ENCODE assay signal across 1 cellular context in genomic region chr10:114526497-114527238, GRCh38.
TF ChIP-seq lines count a peak whose summit lies in the region.

No MANE protein-coding gene starts in this region.

TF ChIP-seq in HepG2, 621 proteins besides CTCF, POLR2A, EP300 and RAD21 (continued from another document and continues in another):
- TF ChIP-seq THAP7 (CRISPR knock-in tag; IDR thresholded peaks at IDR 0.05) (peak; percentile 65; the same call in 1 of the 2 replicates), U2AF2 (IDR thresholded peaks at IDR 0.05; ENCODE audit: low read depth, low read length) (no peak), ELF3 (CRISPR knock-in tag; IDR thresholded peaks at IDR 0.05) (0 out of 2 replicates have a peak, but pooled peaks have one; percentile 39), KDM6A (CRISPR knock-in tag; IDR thresholded peaks at IDR 0.05; ENCODE audit: low read depth) (no peak), TOPORS (CRISPR knock-in tag; IDR thresholded peaks at IDR 0.05) (no peak), ZNF800 (CRISPR knock-in tag; IDR thresholded peaks at IDR 0.05) (peak; percentile 59; the same call in 1 of the 2 replicates), ZNF615 (CRISPR knock-in tag; IDR thresholded peaks at IDR 0.05; ENCODE audit: borderline replicate concordance) (no peak; the same call in 1 of the 2 replicates), ZNF282 (IDR thresholded peaks at IDR 0.05; ENCODE audit: partially characterized antibody) (no peak), FOXA1 (IDR thresholded peaks at IDR 0.05) (no peak), FOXA1 (CRISPR knock-in tag; IDR thresholded peaks at IDR 0.05) (no peak), AHDC1 (CRISPR knock-in tag; IDR thresholded peaks at IDR 0.05; ENCODE audit: borderline replicate concordance) (peak; percentile 53; the same call in 1 of the 2 replicates), NFIB (CRISPR knock-in tag; IDR thresholded peaks at IDR 0.05; ENCODE audit: borderline replicate concordance) (no peak), PAX8 (CRISPR knock-in tag; IDR thresholded peaks at IDR 0.05; ENCODE audit: borderline replicate concordance) (no peak), MIER3 (CRISPR knock-in tag; IDR thresholded peaks at IDR 0.05; ENCODE audit: borderline replicate concordance) (0 out of 2 replicates have a peak, but pooled peaks have one; percentile 79), BATF2 (CRISPR knock-in tag; IDR thresholded peaks at IDR 0.05) (no peak), PAWR (CRISPR knock-in tag; IDR thresholded peaks at IDR 0.05; ENCODE audit: borderline replicate concordance) (0 out of 2 replicates have a peak, but pooled peaks have one; percentile 87), JUN (CRISPR knock-in tag; IDR thresholded peaks at IDR 0.05) (0 out of 2 replicates have a peak, but pooled peaks have one; percentile 66), ZGPAT (CRISPR knock-in tag; IDR thresholded peaks at IDR 0.05) (peak; percentile 83; the same call in 1 of the 2 replicates), PATZ1 (CRISPR knock-in tag; IDR thresholded peaks at IDR 0.05) (no peak), SNAI1 (CRISPR knock-in tag; IDR thresholded peaks at IDR 0.05; ENCODE audit: borderline replicate concordance) (no peak), LRRFIP1 (CRISPR knock-in tag; conservative IDR thresholded peaks at IDR 0.05) (no peak), ZNF20 (CRISPR knock-in tag; IDR thresholded peaks at IDR 0.05) (no peak), ZNF766 (CRISPR knock-in tag; IDR thresholded peaks at IDR 0.05; ENCODE audit: borderline replicate concordance) (0 out of 2 replicates have a peak, but pooled peaks have one; percentile 69), ZKSCAN1 (IDR thresholded peaks at IDR 0.05; ENCODE audit: low read length) (no peak), ZNF503 (CRISPR knock-in tag; IDR thresholded peaks at IDR 0.05) (no peak), ETV5 (CRISPR knock-in tag; IDR thresholded peaks at IDR 0.05; ENCODE audit: borderline replicate concordance) (peak; percentile 94), NONO (IDR thresholded peaks at IDR 0.05) (no peak), NONO (CRISPR knock-in tag; conservative IDR thresholded peaks at IDR 0.05) (peak; percentile 61), ZFP36L1 (CRISPR knock-in tag; IDR thresholded peaks at IDR 0.05) (peak; percentile 90; the same call in 1 of the 2 replicates), SETDB1 (CRISPR knock-in tag; IDR thresholded peaks at IDR 0.05; ENCODE audit: borderline replicate concordance) (no peak), NFE2L2 (IDR thresholded peaks at IDR 0.05; ENCODE audit: low read length) (no peak), PRMT3 (CRISPR knock-in tag; IDR thresholded peaks at IDR 0.05; ENCODE audit: borderline replicate concordance, low read depth) (0 out of 2 replicates have a peak, but pooled peaks have one; percentile 40), ZNF629 (CRISPR knock-in tag; conservative IDR thresholded peaks at IDR 0.05) (peak; percentile 76), ISX (CRISPR knock-in tag; conservative IDR thresholded peaks at IDR 0.05) (0 out of 2 replicates have a peak, but pooled peaks have one; percentile 31), ZNF17 (CRISPR knock-in tag; IDR thresholded peaks at IDR 0.05) (no peak), SRY (CRISPR knock-in tag; IDR thresholded peaks at IDR 0.05) (no peak), PAXIP1 (CRISPR knock-in tag; conservative IDR thresholded peaks at IDR 0.05) (peak; percentile 70)
